Comparison of ENCODE assay signal across 21 cellular contexts in the genomic region with DNA sequence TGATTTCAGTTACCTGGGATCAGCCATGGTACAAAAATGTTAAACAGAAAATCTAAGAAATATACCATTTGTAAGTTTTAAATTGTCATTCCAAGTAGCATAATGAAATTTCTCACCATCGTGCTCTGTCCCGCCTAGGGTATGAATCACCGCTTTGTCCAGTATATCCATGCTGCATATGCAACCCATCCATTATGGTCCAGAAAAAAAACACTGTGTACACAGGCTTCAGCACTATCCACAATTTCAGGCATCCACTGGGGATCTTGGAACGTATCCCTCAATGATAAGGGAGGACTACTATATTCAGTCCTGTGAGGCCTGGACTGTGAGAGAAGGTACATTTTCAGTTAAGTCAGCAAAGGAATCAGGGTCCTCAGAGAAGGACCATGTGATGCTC.
"Had no signal": no experiment of that assay in that cellular context is flagged by ENCODE, and none has a peak within 500 bp of the region (broad histone marks: within the 10 kb centered on the region; RNA-seq: fewer than 3 reads in every experiment).

No MANE protein-coding gene starts in this region.

- H3K9me3 ChIP-seq: neutrophil, pancreas, thyroid gland had no signal

- H3K4me3 ChIP-seq: hepatocyte, pancreas, smooth muscle cell, thyroid gland had no signal

- ATAC-seq: activated CD8-positive, alpha-beta memory T cell treated with anti-CD3 and anti-CD28 coated beads, Interleukin-2, amount 10 ng/mL, durations not matched to agents 7 days and 5 days; activated T-helper 17 cell treated with anti-CD3 and anti-CD28 coated beads, Interleukin-2, amount 50 U/mL, for 72 hours; left cardiac atrium; naive thymus-derived CD8-positive, alpha-beta T cell; sciatic nerve; stimulated activated memory B cell treated with anti-CD40 and anti-IgM and Interleukin-4, amounts not matched to agents 10 μg/mL and 1 μg/mL and 100 μg/mL, for 72 hours; T-cell had no signal

- H3K4me2 ChIP-seq: hepatocyte, smooth muscle cell had no signal

- H3K27ac ChIP-seq: hepatocyte, neutrophil, pancreas, thyroid gland had no signal

- H3K4me1 ChIP-seq: thyroid gland had no signal

- H3K79me2 ChIP-seq: hepatocyte had no signal

- FAIRE-seq: pancreas had no signal

- H3K36me3 ChIP-seq: neutrophil, pancreas, thyroid gland had no signal

- H3K27me3 ChIP-seq: hepatocyte, neutrophil, pancreas, thyroid gland had no signal

- H2AFZ ChIP-seq: hepatocyte had no signal

- DNase-seq: activated CD4-positive, alpha-beta memory T cell treated with anti-CD3 and anti-CD28 coated beads, Interleukin-2, amount 10 ng/mL, durations not matched to agents 7 days and 5 days; activated CD4-positive, alpha-beta T cell treated with anti-CD3 and anti-CD28 coated beads for 48 hours; activated CD4-positive, CD25-positive, alpha-beta regulatory T cell; activated CD8-positive, alpha-beta memory T cell treated with anti-CD3 and anti-CD28 coated beads, Interleukin-2, amount 10 ng/mL, durations not matched to agents 7 days and 5 days; activated naive CD4-positive, alpha-beta T cell treated with Interleukin-2 at 50 U/mL for 16 hours; activated naive CD8-positive, alpha-beta T cell treated with anti-CD3 and anti-CD28 coated beads, Interleukin-2, amount 10 ng/mL, durations not matched to agents 7 days and 5 days; activated T-cell treated with anti-CD3 and anti-CD28 coated beads, Interleukin-2, amount 50 U/mL, for 1 hour; effector memory CD4-positive, alpha-beta T cell; left cardiac atrium; mesendoderm; naive thymus-derived CD8-positive, alpha-beta T cell; pancreas; stimulated activated CD4-positive, alpha-beta T cell treated with anti-CD3 and anti-CD28 coated beads, Interleukin-4, amount 100 ng/mL, for 4 hours; T-cell; thyroid gland had no signal
